Comparison of ENCODE assay signal across 1 cellular context in the genomic region with DNA sequence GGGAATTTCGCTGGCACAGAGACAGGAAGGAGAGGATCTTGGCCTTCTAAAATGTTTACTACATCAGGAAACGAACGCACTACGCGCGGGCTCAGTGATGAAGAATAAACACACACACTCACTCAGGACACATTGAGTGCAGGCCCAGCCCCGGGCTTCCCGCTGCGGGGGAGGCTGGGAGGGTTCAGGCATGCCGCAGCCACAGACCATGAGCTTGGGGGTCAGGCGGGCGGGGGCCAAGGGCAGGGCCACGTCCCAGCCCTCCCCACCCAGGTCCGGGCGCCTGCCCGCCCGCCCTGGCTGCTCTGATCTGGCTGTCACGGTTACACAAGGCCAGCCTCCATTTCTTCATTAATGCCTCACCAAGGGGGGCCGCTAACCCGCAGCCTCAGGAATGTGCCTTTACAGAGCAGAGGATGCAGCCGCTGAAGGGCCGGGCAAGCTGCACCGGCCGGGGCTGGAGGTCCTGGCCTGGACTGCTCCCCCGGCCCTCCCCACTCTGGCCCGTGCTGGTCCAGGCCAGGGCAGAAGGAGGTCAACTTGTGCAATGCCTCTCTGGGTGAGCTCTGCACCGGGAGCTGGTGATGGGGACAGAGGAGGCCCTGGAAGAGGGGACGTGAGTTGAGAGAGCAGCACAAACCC.
TF ChIP-seq lines count a peak whose summit lies in the region.

No MANE protein-coding gene starts in this region.

TF ChIP-seq in K562, 482 proteins besides CTCF, POLR2A, EP300 and RAD21 (continued from another document):
- TF ChIP-seq, protein P1, sequence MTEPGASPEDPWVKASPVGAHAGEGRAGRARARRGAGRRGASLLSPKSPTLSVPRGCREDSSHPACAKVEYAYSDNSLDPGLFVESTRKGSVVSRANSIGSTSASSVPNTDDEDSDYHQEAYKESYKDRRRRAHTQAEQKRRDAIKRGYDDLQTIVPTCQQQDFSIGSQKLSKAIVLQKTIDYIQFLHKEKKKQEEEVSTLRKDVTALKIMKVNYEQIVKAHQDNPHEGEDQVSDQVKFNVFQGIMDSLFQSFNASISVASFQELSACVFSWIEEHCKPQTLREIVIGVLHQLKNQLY (CRISPR knock-in tag; conservative IDR thresholded peaks at IDR 0.05) = no peak
- TF ChIP-seq POLR2AphosphoS5 (IDR thresholded peaks at IDR 0.05; ENCODE audit: control insufficient read depth, insufficient read depth, low read depth, low read length) = no peak
